ENCODE assay signal across 9 cellular contexts in genomic region chr16:48318630-48319029, GRCh38.
DNase-seq lines count a peak whose midpoint lies in the region; ATAC-seq, FAIRE-seq and TF ChIP-seq lines count a peak whose summit lies in the region.
"Had no signal": no experiment of that assay in that cellular context is flagged by ENCODE, and none has a peak within 500 bp of the region (broad histone marks: within the 10 kb centered on the region; RNA-seq: fewer than 3 reads in every experiment).

No MANE protein-coding gene starts in this region.

- DNase-seq in CD1c-positive myeloid dendritic cell (ENCODE audit: extremely low spot score) (peak; percentile 73), Kasumi-1 (lab: John Stamatoyannopoulos, UW) (peak; percentile 91 to 93), D721Med (ENCODE audit: insufficient read length, low spot score) (no peak), COR-L47 (lab: John Stamatoyannopoulos, UW) (no peak), SHP77 (lab: John Stamatoyannopoulos, UW) (no peak)

- H3K9me3 Mint-ChIP-seq in activated naive CD8-positive, alpha-beta T cell (ENCODE audit: low read depth) = no peaks in the 10 kb centered on the region

- H3K4me1 Mint-ChIP-seq in activated naive CD8-positive, alpha-beta T cell (ENCODE audit: low read depth) = peaks cover 57% of the 10 kb centered on the region

- FAIRE-seq in D721Med (lab: Jason Lieb, UNC) = no peak
- FAIRE-seq: GM18507 had no signal

- TF ChIP-seq CTCF in D721Med (IDR thresholded peaks at IDR 0.05; ENCODE audit: insufficient read depth, missing control alignments) = no peak

- no peaks in the 10 kb centered on the region for H3K27me3 Mint-ChIP-seq in activated naive CD8-positive, alpha-beta T cell

- H3K27me3 ChIP-seq in layer of hippocampus (ENCODE audit: control insufficient read depth, insufficient read depth, low read length) = no peaks in the 10 kb centered on the region

- H3K27ac Mint-ChIP-seq in activated naive CD8-positive, alpha-beta T cell = peak overlapping the region; percentile 46

- peak overlapping the region; percentile 59 for H3K4me3 Mint-ChIP-seq in activated naive CD8-positive, alpha-beta T cell

- no peak for ATAC-seq in HG03045 (IDR thresholded peaks at IDR 0.05; ENCODE audit: unreplicated experiment)

- peak overlapping the region; percentile 13 for H3K27ac ChIP-seq in layer of hippocampus (ENCODE audit: low read depth, low read length)

- H3K36me3 Mint-ChIP-seq in activated naive CD8-positive, alpha-beta T cell = peaks cover 13% of the 10 kb centered on the region

Comparison
In these comparisons a context has a peak if more than half of its experiments do, and no peak if none do; other contexts are left out.
1. DNase-seq: peak in CD1c-positive myeloid dendritic cell (single experiment) and Kasumi-1 (2 of 2); none in D721Med (single experiment), COR-L47 (single experiment) and SHP77 (0 of 2).